1 cellular context compared by ENCODE assay signal in the genomic region with DNA sequence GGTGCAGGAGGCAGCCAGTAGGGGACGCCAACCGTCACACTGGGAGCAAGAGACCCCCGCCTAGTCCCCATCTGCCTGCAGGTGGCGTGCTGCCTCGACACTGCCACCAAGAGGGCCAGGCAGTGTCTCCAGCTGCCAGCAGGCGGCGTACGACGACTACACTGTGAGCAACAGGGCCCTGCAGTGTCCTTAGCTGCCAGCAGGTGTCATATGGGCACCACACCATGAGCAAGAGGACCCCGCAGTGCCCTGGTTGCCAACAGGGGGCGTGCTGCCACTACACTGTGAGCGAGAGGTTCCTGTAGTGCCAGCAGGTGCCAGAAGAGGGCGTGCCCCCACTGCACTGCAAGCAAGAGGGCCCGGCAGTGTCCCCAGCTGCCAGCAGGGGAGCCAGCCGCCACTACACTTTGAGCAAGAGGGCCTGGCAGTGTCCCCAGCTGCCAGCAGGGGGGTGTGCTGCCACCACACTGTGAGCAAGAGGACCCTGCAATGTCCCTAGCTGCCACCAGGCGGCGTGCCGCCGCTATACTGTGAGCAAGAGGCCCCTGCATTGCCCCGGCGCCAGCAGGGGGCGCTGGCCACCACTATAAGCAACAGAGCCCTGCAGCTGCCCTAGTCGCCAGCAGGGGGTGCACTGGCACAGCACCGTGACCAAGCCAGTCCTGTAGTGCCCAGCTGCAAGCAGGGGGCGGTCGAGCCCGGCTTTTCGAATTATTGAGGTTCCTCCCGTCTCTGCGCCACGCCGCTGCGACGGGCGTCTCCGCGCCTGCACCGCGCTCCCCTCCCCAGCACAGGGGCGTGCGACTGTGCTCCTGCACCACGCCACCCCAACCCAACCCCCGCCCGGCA.
TF ChIP-seq lines count a peak whose summit lies in the region.

No MANE protein-coding gene starts in this region.

TF ChIP-seq in HepG2, 621 proteins besides CTCF, POLR2A, EP300 and RAD21 (continued from another document and continues in another):
- TF ChIP-seq, protein P1, sequence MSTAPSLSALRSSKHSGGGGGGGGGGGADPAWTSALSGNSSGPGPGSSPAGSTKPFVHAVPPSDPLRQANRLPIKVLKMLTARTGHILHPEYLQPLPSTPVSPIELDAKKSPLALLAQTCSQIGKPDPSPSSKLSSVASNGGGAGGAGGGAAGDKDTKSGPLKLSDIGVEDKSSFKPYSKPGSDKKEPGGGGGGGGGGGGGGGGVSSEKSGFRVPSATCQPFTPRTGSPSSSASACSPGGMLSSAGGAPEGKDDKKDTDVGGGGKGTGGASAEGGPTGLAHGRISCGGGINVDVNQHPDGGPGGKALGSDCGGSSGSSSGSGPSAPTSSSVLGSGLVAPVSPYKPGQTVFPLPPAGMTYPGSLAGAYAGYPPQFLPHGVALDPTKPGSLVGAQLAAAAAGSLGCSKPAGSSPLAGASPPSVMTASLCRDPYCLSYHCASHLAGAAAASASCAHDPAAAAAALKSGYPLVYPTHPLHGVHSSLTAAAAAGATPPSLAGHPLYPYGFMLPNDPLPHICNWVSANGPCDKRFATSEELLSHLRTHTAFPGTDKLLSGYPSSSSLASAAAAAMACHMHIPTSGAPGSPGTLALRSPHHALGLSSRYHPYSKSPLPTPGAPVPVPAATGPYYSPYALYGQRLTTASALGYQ (CRISPR knock-in tag; IDR thresholded peaks at IDR 0.05) = 0 out of 2 replicates have a peak, but pooled peaks have one; percentile 24
- 0 out of 2 replicates have a peak, but pooled peaks have one; percentile 43 for TF ChIP-seq ETV6 (CRISPR knock-in tag; conservative IDR thresholded peaks at IDR 0.05)
- TF ChIP-seq ZNF225 (CRISPR knock-in tag; IDR thresholded peaks at IDR 0.05) = 0 out of 2 replicates have a peak, but pooled peaks have one; percentile 30
- peak; percentile 62; the same call in 1 of the 2 replicates for TF ChIP-seq ZNF343 (CRISPR knock-in tag; IDR thresholded peaks at IDR 0.05)
- TF ChIP-seq MTA1 (CRISPR knock-in tag; IDR thresholded peaks at IDR 0.05; ENCODE audit: borderline replicate concordance) = peak; percentile 55; the same call in 1 of the 2 replicates
- TF ChIP-seq ZBTB33 (CRISPR knock-in tag; IDR thresholded peaks at IDR 0.05) = peak; percentile 99
- TF ChIP-seq THAP11 (CRISPR knock-in tag; IDR thresholded peaks at IDR 0.05) = peak; percentile 44; the same call in 1 of the 2 replicates
- TF ChIP-seq ZNF788 (CRISPR knock-in tag; IDR thresholded peaks at IDR 0.05; ENCODE audit: borderline replicate concordance) = peak; percentile 87; the same call in 1 of the 2 replicates
- TF ChIP-seq ZNF691 (CRISPR knock-in tag; IDR thresholded peaks at IDR 0.05; ENCODE audit: borderline replicate concordance, low read depth) = peak; percentile 24; the same call in 1 of the 2 replicates
- peak; percentile 27; the same call in 1 of the 2 replicates for TF ChIP-seq KMT2B (CRISPR knock-in tag; IDR thresholded peaks at IDR 0.05)
- TF ChIP-seq, protein P2, sequence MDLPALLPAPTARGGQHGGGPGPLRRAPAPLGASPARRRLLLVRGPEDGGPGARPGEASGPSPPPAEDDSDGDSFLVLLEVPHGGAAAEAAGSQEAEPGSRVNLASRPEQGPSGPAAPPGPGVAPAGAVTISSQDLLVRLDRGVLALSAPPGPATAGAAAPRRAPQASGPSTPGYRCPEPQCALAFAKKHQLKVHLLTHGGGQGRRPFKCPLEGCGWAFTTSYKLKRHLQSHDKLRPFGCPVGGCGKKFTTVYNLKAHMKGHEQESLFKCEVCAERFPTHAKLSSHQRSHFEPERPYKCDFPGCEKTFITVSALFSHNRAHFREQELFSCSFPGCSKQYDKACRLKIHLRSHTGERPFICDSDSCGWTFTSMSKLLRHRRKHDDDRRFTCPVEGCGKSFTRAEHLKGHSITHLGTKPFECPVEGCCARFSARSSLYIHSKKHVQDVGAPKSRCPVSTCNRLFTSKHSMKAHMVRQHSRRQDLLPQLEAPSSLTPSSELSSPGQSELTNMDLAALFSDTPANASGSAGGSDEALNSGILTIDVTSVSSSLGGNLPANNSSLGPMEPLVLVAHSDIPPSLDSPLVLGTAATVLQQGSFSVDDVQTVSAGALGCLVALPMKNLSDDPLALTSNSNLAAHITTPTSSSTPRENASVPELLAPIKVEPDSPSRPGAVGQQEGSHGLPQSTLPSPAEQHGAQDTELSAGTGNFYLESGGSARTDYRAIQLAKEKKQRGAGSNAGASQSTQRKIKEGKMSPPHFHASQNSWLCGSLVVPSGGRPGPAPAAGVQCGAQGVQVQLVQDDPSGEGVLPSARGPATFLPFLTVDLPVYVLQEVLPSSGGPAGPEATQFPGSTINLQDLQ (CRISPR knock-in tag; IDR thresholded peaks at IDR 0.05) = 0 out of 2 replicates have a peak, but pooled peaks have one; percentile 41
- peak; percentile 64 for TF ChIP-seq ZMYM3 (CRISPR knock-in tag; IDR thresholded peaks at IDR 0.05)
- TF ChIP-seq TAF15 (IDR thresholded peaks at IDR 0.05; ENCODE audit: low read depth, low read length, poor library complexity, severe bottlenecking) = peak; percentile 27
- peak; percentile 57; the same call in 1 of the 2 replicates for TF ChIP-seq POGK (CRISPR knock-in tag; conservative IDR thresholded peaks at IDR 0.05)
- TF ChIP-seq, protein P3, sequence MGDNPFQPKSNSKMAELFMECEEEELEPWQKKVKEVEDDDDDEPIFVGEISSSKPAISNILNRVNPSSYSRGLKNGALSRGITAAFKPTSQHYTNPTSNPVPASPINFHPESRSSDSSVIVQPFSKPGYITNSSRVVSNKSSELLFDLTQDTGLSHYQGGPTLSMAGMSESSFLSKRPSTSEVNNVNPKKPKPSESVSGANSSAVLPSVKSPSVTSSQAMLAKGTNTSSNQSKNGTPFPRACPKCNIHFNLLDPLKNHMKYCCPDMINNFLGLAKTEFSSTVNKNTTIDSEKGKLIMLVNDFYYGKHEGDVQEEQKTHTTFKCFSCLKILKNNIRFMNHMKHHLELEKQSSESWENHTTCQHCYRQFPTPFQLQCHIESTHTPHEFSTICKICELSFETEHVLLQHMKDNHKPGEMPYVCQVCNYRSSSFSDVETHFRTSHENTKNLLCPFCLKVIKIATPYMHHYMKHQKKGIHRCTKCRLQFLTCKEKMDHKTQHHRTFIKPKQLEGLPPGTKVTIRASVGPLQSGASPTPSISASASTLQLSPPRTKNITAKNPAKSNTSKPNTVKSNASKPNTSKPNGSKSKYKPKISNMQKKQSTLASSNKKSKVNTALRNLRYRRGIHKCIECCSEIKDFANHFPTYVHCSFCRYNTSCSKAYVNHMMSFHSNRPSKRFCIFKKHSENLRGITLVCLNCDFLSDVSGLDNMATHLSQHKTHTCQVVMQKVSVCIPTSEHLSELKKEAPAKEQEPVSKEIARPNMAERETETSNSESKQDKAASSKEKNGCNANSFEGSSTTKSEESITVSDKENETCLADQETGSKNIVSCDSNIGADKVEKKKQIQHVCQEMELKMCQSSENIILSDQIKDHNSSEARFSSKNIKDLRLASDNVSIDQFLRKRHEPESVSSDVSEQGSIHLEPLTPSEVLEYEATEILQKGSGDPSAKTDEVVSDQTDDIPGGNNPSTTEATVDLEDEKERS (CRISPR knock-in tag; IDR thresholded peaks at IDR 0.05) = peak; percentile 69; the same call in 1 of the 2 replicates
- TF ChIP-seq FOSL2 (CRISPR knock-in tag; IDR thresholded peaks at IDR 0.05) = peak; percentile 47
- TF ChIP-seq, protein P4, sequence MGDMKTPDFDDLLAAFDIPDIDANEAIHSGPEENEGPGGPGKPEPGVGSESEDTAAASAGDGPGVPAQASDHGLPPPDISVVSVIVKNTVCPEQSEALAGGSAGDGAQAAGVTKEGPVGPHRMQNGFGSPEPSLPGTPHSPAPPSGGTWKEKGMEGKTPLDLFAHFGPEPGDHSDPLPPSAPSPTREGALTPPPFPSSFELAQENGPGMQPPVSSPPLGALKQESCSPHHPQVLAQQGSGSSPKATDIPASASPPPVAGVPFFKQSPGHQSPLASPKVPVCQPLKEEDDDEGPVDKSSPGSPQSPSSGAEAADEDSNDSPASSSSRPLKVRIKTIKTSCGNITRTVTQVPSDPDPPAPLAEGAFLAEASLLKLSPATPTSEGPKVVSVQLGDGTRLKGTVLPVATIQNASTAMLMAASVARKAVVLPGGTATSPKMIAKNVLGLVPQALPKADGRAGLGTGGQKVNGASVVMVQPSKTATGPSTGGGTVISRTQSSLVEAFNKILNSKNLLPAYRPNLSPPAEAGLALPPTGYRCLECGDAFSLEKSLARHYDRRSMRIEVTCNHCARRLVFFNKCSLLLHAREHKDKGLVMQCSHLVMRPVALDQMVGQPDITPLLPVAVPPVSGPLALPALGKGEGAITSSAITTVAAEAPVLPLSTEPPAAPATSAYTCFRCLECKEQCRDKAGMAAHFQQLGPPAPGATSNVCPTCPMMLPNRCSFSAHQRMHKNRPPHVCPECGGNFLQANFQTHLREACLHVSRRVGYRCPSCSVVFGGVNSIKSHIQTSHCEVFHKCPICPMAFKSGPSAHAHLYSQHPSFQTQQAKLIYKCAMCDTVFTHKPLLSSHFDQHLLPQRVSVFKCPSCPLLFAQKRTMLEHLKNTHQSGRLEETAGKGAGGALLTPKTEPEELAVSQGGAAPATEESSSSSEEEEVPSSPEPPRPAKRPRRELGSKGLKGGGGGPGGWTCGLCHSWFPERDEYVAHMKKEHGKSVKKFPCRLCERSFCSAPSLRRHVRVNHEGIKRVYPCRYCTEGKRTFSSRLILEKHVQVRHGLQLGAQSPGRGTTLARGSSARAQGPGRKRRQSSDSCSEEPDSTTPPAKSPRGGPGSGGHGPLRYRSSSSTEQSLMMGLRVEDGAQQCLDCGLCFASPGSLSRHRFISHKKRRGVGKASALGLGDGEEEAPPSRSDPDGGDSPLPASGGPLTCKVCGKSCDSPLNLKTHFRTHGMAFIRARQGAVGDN (CRISPR knock-in tag; IDR thresholded peaks at IDR 0.05) = peak; percentile 61
- peak; percentile 43; the same call in 1 of the 2 replicates for TF ChIP-seq ZNF430 (CRISPR knock-in tag; IDR thresholded peaks at IDR 0.05)
- TF ChIP-seq PTBP1 (IDR thresholded peaks at IDR 0.05; ENCODE audit: low read depth, low read length, poor library complexity, severe bottlenecking) = peak; percentile 61
- peak; percentile 58; the same call in 1 of the 2 replicates for TF ChIP-seq ZMYM2 (CRISPR knock-in tag; IDR thresholded peaks at IDR 0.05)
- peak; percentile 68 for TF ChIP-seq ADNP (CRISPR knock-in tag; IDR thresholded peaks at IDR 0.05)
- TF ChIP-seq FOXK1 (CRISPR knock-in tag; IDR thresholded peaks at IDR 0.05; ENCODE audit: borderline replicate concordance, low read depth) = peak; percentile 33; the same call in 1 of the 2 replicates
- TF ChIP-seq ZNF296 (CRISPR knock-in tag; conservative IDR thresholded peaks at IDR 0.05) = 0 out of 2 replicates have a peak, but pooled peaks have one; percentile 32
- TF ChIP-seq SAP130 (CRISPR knock-in tag; IDR thresholded peaks at IDR 0.05; ENCODE audit: low read depth) = peak; percentile 29; the same call in 1 of the 2 replicates
- 0 out of 2 replicates have a peak, but pooled peaks have one; percentile 41 for TF ChIP-seq ISL2 (CRISPR knock-in tag; IDR thresholded peaks at IDR 0.05)
- peak; percentile 70; the same call in 1 of the 2 replicates for TF ChIP-seq ZBTB7A (CRISPR knock-in tag; IDR thresholded peaks at IDR 0.05)
- peak; percentile 54; the same call in 1 of the 2 replicates for TF ChIP-seq TBX3 (IDR thresholded peaks at IDR 0.05; ENCODE audit: borderline replicate concordance)
- TF ChIP-seq TERF1 (CRISPR knock-in tag; IDR thresholded peaks at IDR 0.05) = peak; percentile 97
- peak; percentile 9; the same call in 1 of the 2 replicates for TF ChIP-seq ZBTB38 (CRISPR knock-in tag; IDR thresholded peaks at IDR 0.05)
- TF ChIP-seq ZNF501 (CRISPR knock-in tag; IDR thresholded peaks at IDR 0.05) = peak; percentile 58; the same call in 1 of the 2 replicates
- peak; percentile 48; the same call in 1 of the 2 replicates for TF ChIP-seq ZNF747 (CRISPR knock-in tag; IDR thresholded peaks at IDR 0.05; ENCODE audit: borderline replicate concordance)
- peak; percentile 49; the same call in 1 of the 2 replicates for TF ChIP-seq ZBTB21 (CRISPR knock-in tag; IDR thresholded peaks at IDR 0.05)
- TF ChIP-seq KAT8 (CRISPR knock-in tag; IDR thresholded peaks at IDR 0.05) = peak; percentile 53; the same call in 1 of the 2 replicates
- peak; percentile 82 for TF ChIP-seq MIER2 (CRISPR knock-in tag; IDR thresholded peaks at IDR 0.05)
